ENCODE assay signal across 1 cellular context in the genomic region with DNA sequence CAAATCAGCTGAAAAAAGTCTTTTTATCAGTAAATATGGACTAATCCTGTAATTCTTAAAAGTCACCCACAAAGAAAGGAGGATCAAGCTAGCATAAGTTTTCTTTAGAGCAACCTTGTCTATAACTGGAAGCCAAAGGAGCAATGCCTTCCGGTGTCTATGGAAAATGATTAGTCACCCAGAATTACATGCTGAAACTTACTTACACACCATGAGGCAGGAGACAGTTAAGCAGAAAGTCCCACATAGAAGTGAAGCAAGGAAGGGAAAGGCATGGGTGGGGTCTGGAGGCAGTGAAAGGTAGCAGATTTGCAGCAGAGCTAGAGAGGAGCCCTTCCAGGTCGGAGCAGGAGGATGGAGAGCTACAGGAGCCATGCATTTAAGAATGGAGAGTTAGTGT.
TF ChIP-seq lines count a peak whose summit lies in the region.

No MANE protein-coding gene starts in this region.

TF ChIP-seq in IMR-90, 13 proteins besides CTCF, POLR2A, EP300 and RAD21:
- TF ChIP-seq CEBPB (IDR thresholded peaks at IDR 0.05; ENCODE audit: low read depth, low read length) (no peak), CHD1 (IDR thresholded peaks at IDR 0.05; ENCODE audit: low read depth, low read length) (no peak), RFX5 (IDR thresholded peaks at IDR 0.05; ENCODE audit: low read depth, low read length) (no peak), MAFK (IDR thresholded peaks at IDR 0.05; ENCODE audit: low read depth, low read length) (no peak)
- TF ChIP-seq, protein P1, sequence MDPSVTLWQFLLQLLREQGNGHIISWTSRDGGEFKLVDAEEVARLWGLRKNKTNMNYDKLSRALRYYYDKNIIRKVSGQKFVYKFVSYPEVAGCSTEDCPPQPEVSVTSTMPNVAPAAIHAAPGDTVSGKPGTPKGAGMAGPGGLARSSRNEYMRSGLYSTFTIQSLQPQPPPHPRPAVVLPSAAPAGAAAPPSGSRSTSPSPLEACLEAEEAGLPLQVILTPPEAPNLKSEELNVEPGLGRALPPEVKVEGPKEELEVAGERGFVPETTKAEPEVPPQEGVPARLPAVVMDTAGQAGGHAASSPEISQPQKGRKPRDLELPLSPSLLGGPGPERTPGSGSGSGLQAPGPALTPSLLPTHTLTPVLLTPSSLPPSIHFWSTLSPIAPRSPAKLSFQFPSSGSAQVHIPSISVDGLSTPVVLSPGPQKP (IDR thresholded peaks at IDR 0.05; ENCODE audit: borderline replicate concordance, low read depth, low read length) = no peak
TF ChIP-seq in IMR-90: peak in this region for 0.
